ENCODE assay signal across 20 cellular contexts in genomic region chr15:69777356-69777755, GRCh38.
A peak's percentile ranks its signal among the peaks of the same experiment; 100 is the strongest.
DNase-seq lines count a peak whose midpoint lies in the region; ATAC-seq and TF ChIP-seq lines count a peak whose summit lies in the region.
"Had no signal": no experiment of that assay in that cellular context is flagged by ENCODE, and none has a peak within 500 bp of the region (broad histone marks: within the 10 kb centered on the region; RNA-seq: fewer than 3 reads in every experiment).

No MANE protein-coding gene starts in this region.

- H3K36me3 ChIP-seq in GM23338 (ENCODE audit: insufficient read depth) = no peaks in the 10 kb centered on the region
- H3K36me3 ChIP-seq: BLaER1 treated with 17β-estradiol and CSF1 and Interleukin-3, amounts not matched to agents 10 nM and 100 nM had no signal

- peak overlapping the region; percentile 23; the same call in 1 of the 2 replicates for H2AFZ ChIP-seq in GM23338

- peaks cover 3% of the 10 kb centered on the region; the same call in 1 of the 2 replicates for H3K9me2 ChIP-seq in GM23338 (ENCODE audit: insufficient read depth)

- no peaks in the 10 kb centered on the region for H3K27me3 ChIP-seq in GM23338 (ENCODE audit: insufficient read depth)

- TF ChIP-seq CTCF in GM23338 (conservative IDR thresholded peaks at IDR 0.05; ENCODE audit: low read depth in 2 of 2) (no peak), WTC11 (IDR thresholded peaks at IDR 0.05) (no peak)

- H3K4me1 Mint-ChIP-seq in GM23338 (peaks cover 11% of the 10 kb centered on the region), WTC11 (peaks cover 13% of the 10 kb centered on the region)

- peak; percentile 12 for DNase-seq in NOMO-1 treated with DMSO at 0.1 percent for 48 hours (lab: John Stamatoyannopoulos, UW; ENCODE audit: unreplicated experiment)
- DNase-seq in NOMO-1 treated with dmso at 0.1 percent for 144 hours (lab: John Stamatoyannopoulos, UW; ENCODE audit: unreplicated experiment) = no peak
- no peak for DNase-seq in GM23338 (ENCODE audit: low spot score)
- no peak for DNase-seq in WTC11 (ENCODE audit: low spot score)
- no peak for DNase-seq in DMS53 treated with DMSO at 0.1 percent for 48 hours (lab: John Stamatoyannopoulos, UW; ENCODE audit: unreplicated experiment)
- DNase-seq: AML-193; Caco-2; Calu3; CD4-positive, alpha-beta T cell; CD8-positive, alpha-beta T cell; DMS79; DND-41; EL; GDM1 had no signal

- H3K4me2 ChIP-seq in GM23338 = no peak overlapping the region
- H3K4me2 ChIP-seq: A549; BLaER1 treated with 17β-estradiol and CSF1 and Interleukin-3, amounts not matched to agents 10 nM and 100 nM had no signal

- H3K27me3 Mint-ChIP-seq in GM23338 (ENCODE audit: insufficient read depth, low read depth, poor library complexity) (peaks cover 4% of the 10 kb centered on the region), WTC11 (ENCODE audit: low read depth) (peaks cover 2% of the 10 kb centered on the region; the same call in 1 of the 2 replicates)
- H3K27me3 Mint-ChIP-seq: CD4-positive, alpha-beta T cell had no signal

- POLR2A ChIA-PET in WTC11 (lab: Charles Lee) = no interaction called here

- no peak overlapping the region for H3K27ac ChIP-seq in GM23338 (ENCODE audit: low read depth)
- H3K27ac ChIP-seq: 22Rv1; A549; BLaER1 treated with 17β-estradiol and CSF1 and Interleukin-3, amounts not matched to agents 10 nM and 100 nM; C4-2B had no signal

- no peaks in the 10 kb centered on the region for H3K79me2 ChIP-seq in GM23338 (replicated peaks; ENCODE audit: insufficient read depth)

- no peak overlapping the region for H3K4me3 ChIP-seq in GM23338
- H3K4me3 ChIP-seq: A549; BLaER1 treated with 17β-estradiol and CSF1 and Interleukin-3, amounts not matched to agents 10 nM and 100 nM; GM12878 had no signal

- peaks cover 3% of the 10 kb centered on the region; the same call in 2 of the 3 replicates for H3K9me3 Mint-ChIP-seq in GM23338
- H3K9me3 Mint-ChIP-seq in WTC11 = peaks cover 15% of the 10 kb centered on the region

- H3K36me3 Mint-ChIP-seq in GM23338 (ENCODE audit: low read depth) (no peaks in the 10 kb centered on the region), WTC11 (no peaks in the 10 kb centered on the region)
- H3K36me3 Mint-ChIP-seq: CD8-positive, alpha-beta T cell had no signal

- CTCF ChIA-PET in WTC11 (lab: Charles Lee) = no interaction called here

- H3F3A ChIP-seq in GM23338 (replicated peaks; ENCODE audit: low read depth) = no peaks in the 10 kb centered on the region

- no peak overlapping the region for H3K27ac Mint-ChIP-seq in GM23338
- H3K27ac Mint-ChIP-seq in WTC11 = no peak overlapping the region
- H3K27ac Mint-ChIP-seq: B cell; CD4-positive, alpha-beta T cell; CD8-positive, alpha-beta T cell had no signal

- ATAC-seq in GM23338 = no peak
- no peak for ATAC-seq in WTC11
- ATAC-seq: A549; CD8-positive, alpha-beta T cell; GM12878 had no signal

- no peak overlapping the region for H3K4me3 Mint-ChIP-seq in GM23338
- no peak overlapping the region for H3K4me3 Mint-ChIP-seq in WTC11
- H3K4me3 Mint-ChIP-seq: B cell; CD4-positive, alpha-beta T cell; CD8-positive, alpha-beta T cell had no signal

- no peaks in the 10 kb centered on the region for H4K20me1 ChIP-seq in GM23338 (replicated peaks; ENCODE audit: insufficient read depth)

- no peaks in the 10 kb centered on the region for H3K4me1 ChIP-seq in GM23338 (ENCODE audit: insufficient read depth)
- H3K4me1 ChIP-seq: A549, Caco-2 had no signal

TF ChIP-seq in GM23338, 12 proteins besides CTCF, POLR2A, EP300 and RAD21 (continues in another document):
- TF ChIP-seq EZH2 (IDR thresholded peaks at IDR 0.05; ENCODE audit: low read depth, unreplicated experiment) (no peak), POLR2AphosphoS5 (IDR thresholded peaks at IDR 0.05; ENCODE audit: low read depth) (no peak), JUNB (IDR thresholded peaks at IDR 0.05; ENCODE audit: unreplicated experiment) (no peak), NANOG (IDR thresholded peaks at IDR 0.05; ENCODE audit: borderline replicate concordance) (no peak), REST (IDR thresholded peaks at IDR 0.05; ENCODE audit: unreplicated experiment) (no peak), STAT1 (IDR thresholded peaks at IDR 0.05; ENCODE audit: unreplicated experiment) (no peak), ZNF331 (CRISPR knock-in tag; IDR thresholded peaks at IDR 0.05; ENCODE audit: low read depth) (no peak)

TF ChIP-seq in WTC11, 78 proteins besides CTCF, POLR2A, EP300 and RAD21:
- no peak for TF ChIP-seq E2F1 (CRISPR knock-in tag; IDR thresholded peaks at IDR 0.05)
- TF ChIP-seq STAT6 (CRISPR knock-in tag; conservative IDR thresholded peaks at IDR 0.05; ENCODE audit: low read depth) = no peak
- TF ChIP-seq ZNF416 (CRISPR knock-in tag; IDR thresholded peaks at IDR 0.05) = no peak
- no peak for TF ChIP-seq NFE2L1 (CRISPR knock-in tag; IDR thresholded peaks at IDR 0.05)
- TF ChIP-seq KAT7 (CRISPR knock-in tag; IDR thresholded peaks at IDR 0.05; ENCODE audit: borderline replicate concordance) = no peak
- no peak for TF ChIP-seq GRHL2 (CRISPR knock-in tag; IDR thresholded peaks at IDR 0.05; ENCODE audit: insufficient replicate concordance, severe bottlenecking)
- peak; percentile 27; the same call in 1 of the 2 replicates for TF ChIP-seq ZNF317 (CRISPR knock-in tag; IDR thresholded peaks at IDR 0.05; ENCODE audit: borderline replicate concordance, low read depth)
- no peak for TF ChIP-seq TP53 (CRISPR knock-in tag; IDR thresholded peaks at IDR 0.05)
